12 cellular contexts compared by ENCODE assay signal in genomic region chr3:14429237-14429636, GRCh38. TPM values are rescaled to one million over a fixed set of nuclear protein-coding genes. Genes with fewer than 3 reads are reported as not detected.
DNase-seq lines count a peak whose midpoint lies in the region; ATAC-seq lines count a peak whose summit lies in the region.
"Had no signal": no experiment of that assay in that cellular context is flagged by ENCODE, and none has a peak within 500 bp of the region (broad histone marks: within the 10 kb centered on the region; RNA-seq: fewer than 3 reads in every experiment).

No MANE protein-coding gene starts in this region.

- H3K36me3 Mint-ChIP-seq in CD4-positive, CD25-positive, alpha-beta regulatory T cell = no peaks in the 10 kb centered on the region
- peaks cover 11% of the 10 kb centered on the region for H3K36me3 Mint-ChIP-seq in activated CD8-positive, alpha-beta T cell treated with anti-CD3 and anti-CD28 coated beads, Interleukin-2, amount 10 ng/mL, durations not matched to agents 7 days and 5 days (ENCODE audit: low read depth)
- no peaks in the 10 kb centered on the region for H3K36me3 Mint-ChIP-seq in naive B cell

- DNase-seq in CD4-positive, CD25-positive, alpha-beta regulatory T cell = no peak
- DNase-seq in activated CD8-positive, alpha-beta T cell treated with anti-CD3 and anti-CD28 coated beads, Interleukin-2, amount 10 ng/mL, durations not matched to agents 7 days and 5 days = no peak
- DNase-seq in naive B cell (no peak), GM19238 (ENCODE audit: insufficient read length, low spot score) (no peak), HK-2 (ENCODE audit: unreplicated experiment) (no peak), NCI-H226 (no peak)
- DNase-seq: islet precursor cell, NCI-H69, ovary had no signal

- no peaks in the 10 kb centered on the region for H3K27me3 Mint-ChIP-seq in CD4-positive, CD25-positive, alpha-beta regulatory T cell
- H3K27me3 Mint-ChIP-seq in activated CD8-positive, alpha-beta T cell treated with anti-CD3 and anti-CD28 coated beads, Interleukin-2, amount 10 ng/mL, durations not matched to agents 7 days and 5 days (ENCODE audit: low read depth) = no peaks in the 10 kb centered on the region
- H3K27me3 Mint-ChIP-seq in naive B cell = no peaks in the 10 kb centered on the region

- H3K9me3 Mint-ChIP-seq in CD4-positive, CD25-positive, alpha-beta regulatory T cell = no peaks in the 10 kb centered on the region
- no peaks in the 10 kb centered on the region for H3K9me3 Mint-ChIP-seq in activated CD8-positive, alpha-beta T cell treated with anti-CD3 and anti-CD28 coated beads, Interleukin-2, amount 10 ng/mL, durations not matched to agents 7 days and 5 days (ENCODE audit: insufficient read depth)
- no peaks in the 10 kb centered on the region for H3K9me3 Mint-ChIP-seq in naive B cell

- H3K4me1 Mint-ChIP-seq in CD4-positive, CD25-positive, alpha-beta regulatory T cell = peaks cover 8 to 99% (median 79%) of the 10 kb centered on the region in 4 donors
- peaks cover 96% of the 10 kb centered on the region for H3K4me1 Mint-ChIP-seq in activated CD8-positive, alpha-beta T cell treated with anti-CD3 and anti-CD28 coated beads, Interleukin-2, amount 10 ng/mL, durations not matched to agents 7 days and 5 days (ENCODE audit: low read depth)
- H3K4me1 Mint-ChIP-seq in naive B cell = peaks cover 84 to 99% (median 94%) of the 10 kb centered on the region in 3 donors

- peaks cover 100% of the 10 kb centered on the region for H3K4me1 ChIP-seq in CD4-positive, CD25-positive, alpha-beta regulatory T cell (ENCODE audit: control insufficient read depth, insufficient read depth, low read length, poor library complexity, severe bottlenecking)
- peaks cover 54% of the 10 kb centered on the region for H3K4me1 ChIP-seq in HUES6 (ENCODE audit: control insufficient read depth, insufficient read depth, low read length)

- no peaks in the 10 kb centered on the region for H3K36me3 ChIP-seq in CD4-positive, CD25-positive, alpha-beta regulatory T cell (ENCODE audit: control insufficient read depth, insufficient read depth, low read length)
- H3K36me3 ChIP-seq in HUES6 (ENCODE audit: control insufficient read depth, insufficient read depth, low read length) = peaks cover 6% of the 10 kb centered on the region
- H3K36me3 ChIP-seq: ovary, tibial artery had no signal

- CTCF ChIA-PET in activated CD8-positive, alpha-beta T cell treated with anti-CD3 and anti-CD28 coated beads, Interleukin-2, amount 10 ng/mL, durations not matched to agents 7 days and 5 days (lab: Charles Lee) = interaction anchor here (1.2 kb wide), 1 partner anchor 32 kb away, joined by 3 read pairs; no protein-coding TSS in a partner anchor

- peak overlapping the region; percentile 33 to 84 (median 61) for H3K4me3 Mint-ChIP-seq in CD4-positive, CD25-positive, alpha-beta regulatory T cell
- no peak overlapping the region for H3K4me3 Mint-ChIP-seq in activated CD8-positive, alpha-beta T cell treated with anti-CD3 and anti-CD28 coated beads, Interleukin-2, amount 10 ng/mL, durations not matched to agents 7 days and 5 days
- peak overlapping the region in 6 of 8 donors; percentile 6 to 70 (median 52) for H3K4me3 Mint-ChIP-seq in naive B cell

- POLR2A ChIA-PET in activated CD8-positive, alpha-beta T cell treated with anti-CD3 and anti-CD28 coated beads, Interleukin-2, amount 10 ng/mL, durations not matched to agents 7 days and 5 days (lab: Charles Lee) = interaction anchor here (1.5 to 5.1 kb wide), 2 partner anchors 26 to 27 kb away, joined by 4 to 45 read pairs; partner anchors contain the start of gene SLC6A6

- peak overlapping the region; percentile 13 for H3K4me3 ChIP-seq in CD4-positive, CD25-positive, alpha-beta regulatory T cell (ENCODE audit: low read depth, low read length)
- H3K4me3 ChIP-seq in HUES6 (ENCODE audit: low read depth, low read length) = no peak overlapping the region
- H3K4me3 ChIP-seq: ovary, tibial artery had no signal

- ATAC-seq in CD4-positive, CD25-positive, alpha-beta regulatory T cell (ENCODE audit: low read depth in 2 of 2) = no peak
- no peak for ATAC-seq in activated CD8-positive, alpha-beta T cell treated with anti-CD3 and anti-CD28 coated beads, Interleukin-2, amount 10 ng/mL, durations not matched to agents 7 days and 5 days
- ATAC-seq in naive B cell (ENCODE audit: low read depth in 2 of 2) (no peak), HG03439 (IDR thresholded peaks at IDR 0.05; ENCODE audit: unreplicated experiment) (no peak)

- peak overlapping the region; percentile 98 for H3K27ac ChIP-seq in CD4-positive, CD25-positive, alpha-beta regulatory T cell (ENCODE audit: insufficient read depth, low read length, poor library complexity, severe bottlenecking)
- H3K27ac ChIP-seq in HUES6 (ENCODE audit: low read depth, low read length) = no peak overlapping the region
- H3K27ac ChIP-seq: ovary, tibial artery had no signal

- peak overlapping the region; percentile 15 for H3K9ac ChIP-seq in HUES6 (ENCODE audit: low read length)

- H3K9me3 ChIP-seq in CD4-positive, CD25-positive, alpha-beta regulatory T cell (ENCODE audit: control insufficient read depth in 2 of 2, low read length in 2 of 2) = no peaks in the 10 kb centered on the region
- no peaks in the 10 kb centered on the region for H3K9me3 ChIP-seq in HUES6 (ENCODE audit: control insufficient read depth, insufficient read depth, low read depth, low read length)
- H3K9me3 ChIP-seq: ovary, tibial artery had no signal

- peak overlapping the region; percentile 96 to 99 (median 98) for H3K27ac Mint-ChIP-seq in CD4-positive, CD25-positive, alpha-beta regulatory T cell
- H3K27ac Mint-ChIP-seq in activated CD8-positive, alpha-beta T cell treated with anti-CD3 and anti-CD28 coated beads, Interleukin-2, amount 10 ng/mL, durations not matched to agents 7 days and 5 days = peak overlapping the region; percentile 99
- H3K27ac Mint-ChIP-seq in naive B cell = peak overlapping the region; percentile 81 to 99 (median 98)

- no peaks in the 10 kb centered on the region for H3K27me3 ChIP-seq in CD4-positive, CD25-positive, alpha-beta regulatory T cell (ENCODE audit: control insufficient read depth, insufficient read depth, low read length)
- H3K27me3 ChIP-seq in HUES6 (ENCODE audit: control insufficient read depth, insufficient read depth, low read length) = no peaks in the 10 kb centered on the region
- H3K27me3 ChIP-seq: ovary, tibial artery had no signal

RNA-seq across cellular contexts. Expression of gene SLC6A6, which starts 26.8 kb away (rescaled TPM):
- total RNA-seq in CD4-positive, CD25-positive, alpha-beta regulatory T cell = 73.3 TPM
- polyA plus RNA-seq in CD4-positive, CD25-positive, alpha-beta regulatory T cell = 10 to 100 TPM in 1 of 4 donors, 1 to 10 TPM in 3; 6.9 to 12.9 (median 8.2) TPM
- total RNA-seq in activated CD8-positive, alpha-beta T cell treated with anti-CD3 and anti-CD28 coated beads, Interleukin-2, amount 10 ng/mL, durations not matched to agents 7 days and 5 days = 10 to 100 TPM; 36.8 to 37.9 TPM
- polyA plus RNA-seq in naive B cell (ENCODE audit: low read depth in 6 of 6) = 1 to 10 TPM; 4.7 to 9.1 (median 6.2) TPM
